In the genomic region with DNA sequence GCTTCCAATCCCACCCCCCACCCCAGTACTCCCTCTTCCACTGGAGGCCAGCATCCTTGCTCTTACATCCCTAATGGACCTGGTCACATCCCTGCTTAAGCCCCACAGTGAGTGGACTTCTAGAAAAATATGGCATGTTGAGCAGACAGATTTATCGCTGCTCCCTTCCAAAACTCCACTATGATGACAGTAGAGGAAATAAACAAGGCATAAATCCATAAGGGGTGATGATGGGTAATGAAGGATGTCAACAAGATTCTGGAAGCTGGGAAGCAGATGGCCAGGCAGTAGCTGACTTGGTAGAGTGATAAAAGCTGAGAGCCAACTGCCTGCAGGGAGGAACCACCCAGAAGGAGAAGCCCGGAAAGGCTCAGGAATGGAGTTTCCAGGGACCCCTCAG, we compare ENCODE assay signal across 10 cellular contexts. TPM values are rescaled to one million over a fixed set of nuclear protein-coding genes. Genes with fewer than 3 reads are reported as not detected.
DNase-seq lines count a peak whose midpoint lies in the region; ATAC-seq, FAIRE-seq and TF ChIP-seq lines count a peak whose summit lies in the region.
"Not testable (repeated sequence)": the region's sequence is repeated elsewhere in the genome, so short reads cannot be mapped to it uniquely, and the experiment has no call there.
"Had no signal": no experiment of that assay in that cellular context is flagged by ENCODE, and none has a peak within 500 bp of the region (broad histone marks: within the 10 kb centered on the region; RNA-seq: fewer than 3 reads in every experiment).

No MANE protein-coding gene starts in this region.

- POLR2A ChIA-PET in K562 (lab: Yijun Ruan, JAX) = not testable (repeated sequence)

- not testable (repeated sequence) for TF ChIP-seq POLR2A in K562 (conservative IDR thresholded peaks at IDR 0.05)

- not testable (repeated sequence) for H3K4me3 ChIP-seq in AG10803 (ENCODE audit: low read length); K562; keratinocyte (ENCODE audit: control insufficient read depth in 2 of 3, extremely low read depth in 1 of 3, insufficient read depth in 2 of 3, low read depth in 1 of 3, low read length in 3 of 3)

- WGBS in K562 (ENCODE audit: insufficient coverage, low coverage, missing lambda C conversion rate) = 6% methylated on average over 1 of the region's 2 CpGs

- not testable (repeated sequence) for H3K36me3 ChIP-seq in K562 (ENCODE audit: control insufficient read depth, insufficient read depth, low read length); keratinocyte (ENCODE audit: control insufficient read depth in 2 of 2, extremely low read depth in 1 of 2, insufficient read depth in 2 of 2, low read length in 2 of 2)

- DNase-seq in AG10803 (ENCODE audit: low read depth) (peak; percentile 15), G401 (ENCODE audit: low spot score) (peak; percentile 38), NCI-H446 (lab: John Stamatoyannopoulos, UW) (peak; percentile 29 to 66), cerebellar cortex (ENCODE audit: low spot score) (peak; percentile 16)
- DNase-seq in K562 (ENCODE audit: extremely low read depth in 1 of 4, low spot score in 3 of 4); keratinocyte (ENCODE audit: low read depth, low spot score): not testable (repeated sequence)

- not testable (repeated sequence) for BruUV-seq in K562 (replicated peaks; lab: Mats Ljungman, UMichigan)

- not testable (repeated sequence) for H3K9me3 ChIP-seq in K562 (replicated peaks; ENCODE audit: control insufficient read depth, insufficient read depth, low read depth, low read length); keratinocyte (ENCODE audit: control insufficient read depth, low read depth, low read length)

- ATAC-seq in K562 = not testable (repeated sequence)

- FAIRE-seq in K562 (lab: Jason Lieb, UNC) = not testable (repeated sequence)
- FAIRE-seq in keratinocyte (lab: Jason Lieb, UNC) = peak; percentile 36

- not testable (repeated sequence) for H2AFZ ChIP-seq in K562 (ENCODE audit: low read depth, low read length); keratinocyte (ENCODE audit: control insufficient read depth, low read length)

- not testable (repeated sequence) for TF ChIP-seq CTCF in AG10803 (conservative IDR thresholded peaks at IDR 0.05; ENCODE audit: low read length); K562 (IDR thresholded peaks at IDR 0.05 in 2 of 3, conservative IDR thresholded peaks at IDR 0.05 in 1 of 3; ENCODE audit: insufficient read depth in 2 of 3, low read depth in 1 of 3, low read length in 3 of 3); keratinocyte (optimal IDR thresholded peaks at IDR 0.05 in 1 of 3, IDR thresholded peaks at IDR 0.05 in 1 of 3, conservative IDR thresholded peaks at IDR 0.05 in 1 of 3; ENCODE audit: extremely low read depth in 1 of 3, insufficient read depth in 2 of 3, low read length in 3 of 3)

- H3K9ac ChIP-seq in K562 (ENCODE audit: insufficient read depth in 1 of 2, low read depth in 2 of 2, low read length in 2 of 2); keratinocyte (ENCODE audit: control insufficient read depth, extremely low read depth, insufficient read depth, low read length): not testable (repeated sequence)

- H4K20me1 ChIP-seq in K562 (replicated peaks; ENCODE audit: control insufficient read depth, insufficient read depth, low read length); keratinocyte (ENCODE audit: control insufficient read depth, extremely low read depth, insufficient read depth, low read length): not testable (repeated sequence)

- in situ Hi-C loops in G401 (cut with HindIII; ENCODE audit: low sequenced_read_pairs); K562 (cut with MboI): not testable (repeated sequence)

- H3K79me2 ChIP-seq in K562 (ENCODE audit: control insufficient read depth, insufficient read depth, low read length); keratinocyte (ENCODE audit: control insufficient read depth, insufficient read depth, low read length): not testable (repeated sequence)

- H3K9me1 ChIP-seq in K562 (ENCODE audit: control insufficient read depth, insufficient read depth, low read length); keratinocyte (ENCODE audit: control insufficient read depth, extremely low read depth, insufficient read depth, low read length): not testable (repeated sequence)

- not testable (repeated sequence) for H3K4me2 ChIP-seq in K562 (ENCODE audit: insufficient read depth, low read length); keratinocyte (ENCODE audit: control insufficient read depth, extremely low read depth, insufficient read depth, low read depth, low read length)

- H3K27ac ChIP-seq in K562 (ENCODE audit: extremely low read depth, low read depth, low read length); keratinocyte (ENCODE audit: control insufficient read depth, insufficient read depth, low read length): not testable (repeated sequence)

- dilution Hi-C loops in keratinocyte (cut with MboI; ENCODE audit: extremely low pct_ligation_motif_present, low sequenced_read_pairs) = not testable (repeated sequence)

- H3K27me3 ChIP-seq in K562 (ENCODE audit: control insufficient read depth in 2 of 2, insufficient read depth in 2 of 2, low read length in 2 of 2) = peaks cover 5 to 13% of the 10 kb centered on the region in 2 experiments; a peak in 4 of 5 replicates
- not testable (repeated sequence) for H3K27me3 ChIP-seq in keratinocyte (ENCODE audit: control insufficient read depth, extremely low read depth, insufficient read depth, low read length)

- intact Hi-C loops in K562 (cut with micrococcal nuclease) = not testable (repeated sequence)

- CTCF ChIA-PET in K562 (lab: Yijun Ruan, JAX; ENCODE audit: low intra/inter-chr PET ratio) = not testable (repeated sequence)

- TF ChIP-seq EP300 in K562 (IDR thresholded peaks at IDR 0.05; ENCODE audit: low read length) = not testable (repeated sequence)

- TF ChIP-seq RAD21 in K562 (CRISPR knock-in tag; conservative IDR thresholded peaks at IDR 0.05 in 1 of 2, IDR thresholded peaks at IDR 0.05 in 1 of 2) = not testable (repeated sequence)

- H3K4me1 ChIP-seq in K562 (replicated peaks in 1 of 2; ENCODE audit: control insufficient read depth in 2 of 2, insufficient read depth in 2 of 2, low read length in 2 of 2); keratinocyte (ENCODE audit: control insufficient read depth, extremely low read depth, insufficient read depth, low read length): not testable (repeated sequence)

TF ChIP-seq in K562, 482 proteins besides CTCF, POLR2A, EP300 and RAD21:
- TF ChIP-seq, protein P1, sequence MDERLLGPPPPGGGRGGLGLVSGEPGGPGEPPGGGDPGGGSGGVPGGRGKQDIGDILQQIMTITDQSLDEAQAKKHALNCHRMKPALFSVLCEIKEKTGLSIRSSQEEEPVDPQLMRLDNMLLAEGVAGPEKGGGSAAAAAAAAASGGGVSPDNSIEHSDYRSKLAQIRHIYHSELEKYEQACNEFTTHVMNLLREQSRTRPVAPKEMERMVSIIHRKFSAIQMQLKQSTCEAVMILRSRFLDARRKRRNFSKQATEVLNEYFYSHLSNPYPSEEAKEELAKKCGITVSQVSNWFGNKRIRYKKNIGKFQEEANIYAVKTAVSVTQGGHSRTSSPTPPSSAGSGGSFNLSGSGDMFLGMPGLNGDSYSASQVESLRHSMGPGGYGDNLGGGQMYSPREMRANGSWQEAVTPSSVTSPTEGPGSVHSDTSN (CRISPR knock-in tag; IDR thresholded peaks at IDR 0.05; ENCODE audit: low read depth) = not testable (repeated sequence)
- TF ChIP-seq, protein P1 (tag; conservative IDR thresholded peaks at IDR 0.05; ENCODE audit: low read depth) = peak; percentile 81

RNA-seq across cellular contexts. Expression of a gene that starts 28.9 kb away (rescaled TPM):
- 6.1 and 8.1 TPM in 2 replicates for total RNA-seq in G401 (2014; rRNA removed; shearing (Covaris generic))
- 0.76 TPM in 1 of 2 replicates, not detected in the other for total RNA-seq in K562 (2011; cell fraction: chromatin; rRNA removed; ENCODE audit: low replicate concordance)
- total RNA-seq in K562 (2011; cell fraction: nucleolus; rRNA removed) = 0.13 and 0.50 TPM in 2 replicates
- 0.31 TPM in 1 of 2 replicates, not detected in the other for total RNA-seq in K562 (2011; cell fraction: nucleoplasm; rRNA removed)
- total RNA-seq in K562 (2014; rRNA removed) = not detected in 2 replicates
- total RNA-seq in K562 (2014; rRNA removed; fragmentation: Illumina TruSeq; extraction: Trizol) = not detected in 2 replicates
- not detected in 2 replicates for total RNA-seq in K562 (2015; rRNA removed; fragmentation: Illumina TruSeq; extraction: Trizol)
- total RNA-seq in K562 (2021) = 0.07 and 0.13 TPM in 2 replicates
- polyA plus RNA-seq in K562 (2011; rRNA removed) = 0.12 TPM in 1 of 2 replicates, not detected in the other
- polyA plus RNA-seq in K562 (2011; cell fraction: cytosol; rRNA removed) = 0.06 and 0.09 TPM in 2 replicates
- polyA plus RNA-seq in K562 (2011; cell fraction: nucleus; rRNA removed) = 0.11 and 0.13 TPM in 2 replicates
- 0.03 and 0.21 TPM in 2 replicates for polyA plus RNA-seq in K562 (2012)
- polyA plus RNA-seq in K562 (2014; fragmentation: Illumina TruSeq; extraction: Trizol) = not detected in 2 replicates
- polyA plus RNA-seq in K562 (2014; fragmentation: Nextera tagmentation; extraction: Ambion mirVana) = not detected
- 0.05 TPM in 1 of 2 replicates, not detected in the other for polyA plus RNA-seq in K562 (2014; rRNA removed)
- 0.12 and 0.18 TPM in 2 replicates for polyA minus RNA-seq in K562 (2011; rRNA and poly(A)+ RNA removed)
- not detected in 2 replicates for polyA minus RNA-seq in K562 (2011; cell fraction: cytosol; rRNA and poly(A)+ RNA removed)
- 0.13 and 0.22 TPM in 2 replicates for polyA minus RNA-seq in K562 (2011; cell fraction: nucleus; rRNA and poly(A)+ RNA removed)
- 0.13 to 0.68 TPM (median 0.24 TPM) in 3 replicates for polyA plus RNA-seq in keratinocyte
- polyA plus RNA-seq in keratinocyte (2011; ENCODE audit: low read depth) = 0.16 TPM
- polyA plus RNA-seq in keratinocyte (2011; cell fraction: cytosol; rRNA removed) = 0.05 and 0.18 TPM in 2 replicates
- polyA plus RNA-seq in keratinocyte (2011; cell fraction: nucleus; rRNA removed) = 1.5 and 2.8 TPM in 2 replicates
- 0.34 and 0.42 TPM in 2 replicates for polyA plus RNA-seq in keratinocyte (2012; ENCODE audit: low replicate concordance)
- polyA minus RNA-seq in keratinocyte = 0.13 to 0.89 TPM (median 0.26 TPM) in 3 replicates
- polyA minus RNA-seq in keratinocyte (2011; cell fraction: cytosol; rRNA and poly(A)+ RNA removed) = 0.77 TPM
- 1.6 and 2.7 TPM in 2 replicates for polyA minus RNA-seq in keratinocyte (2011; cell fraction: nucleus; rRNA and poly(A)+ RNA removed)
- total RNA-seq: CD4-positive, alpha-beta memory T cell; CD4-positive, CD25-positive, alpha-beta regulatory T cell had no signal
- polyA plus RNA-seq: CD14-positive monocyte; CD4-positive, alpha-beta memory T cell; CD4-positive, CD25-positive, alpha-beta regulatory T cell; CD8-positive, alpha-beta memory T cell had no signal
